Comparison of ENCODE assay signal across 8 cellular contexts in the genomic region with DNA sequence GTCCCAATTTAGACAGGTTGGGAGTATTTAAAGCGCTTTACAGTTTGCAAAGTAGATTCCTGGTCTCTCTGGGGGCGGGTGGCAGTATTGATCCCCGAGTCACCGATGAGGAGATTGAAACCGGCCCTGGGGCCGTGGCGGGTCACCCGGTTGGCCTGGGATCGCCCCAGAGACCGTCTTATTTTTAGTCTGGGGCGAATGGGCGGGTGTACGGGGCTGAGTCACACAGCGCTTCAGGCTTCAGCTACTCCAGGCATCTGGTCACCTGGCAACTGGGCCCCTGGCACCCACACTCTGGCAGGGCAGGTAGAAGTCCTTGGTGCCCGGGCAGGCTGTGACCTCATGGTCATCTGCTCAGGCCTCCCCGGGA. TPM values are rescaled to one million over a fixed set of nuclear protein-coding genes. Genes with fewer than 3 reads are reported as not detected.
DNase-seq lines count a peak whose midpoint lies in the region; ATAC-seq and TF ChIP-seq lines count a peak whose summit lies in the region.

No MANE protein-coding gene starts in this region.

- no peak for ATAC-seq in HG03469 (IDR thresholded peaks at IDR 0.05; ENCODE audit: unreplicated experiment)

- peaks cover 10% of the 10 kb centered on the region for H3K36me3 Mint-ChIP-seq in osteocyte (ENCODE audit: unreplicated experiment)

- H3K27me3 Mint-ChIP-seq in osteocyte (ENCODE audit: unreplicated experiment) = no peaks in the 10 kb centered on the region

- peaks cover 35% of the 10 kb centered on the region for H3K4me1 Mint-ChIP-seq in osteocyte (ENCODE audit: unreplicated experiment)

- H3K9me3 Mint-ChIP-seq in osteocyte (ENCODE audit: unreplicated experiment) = no peaks in the 10 kb centered on the region

- intact Hi-C loops in head of caudate nucleus (cut with DNase I) = no loop called here

- peak overlapping the region; percentile 67 for H3K27ac Mint-ChIP-seq in osteocyte (ENCODE audit: unreplicated experiment)

- peak overlapping the region; percentile 78 for H3K4me3 Mint-ChIP-seq in osteocyte (ENCODE audit: unreplicated experiment)

- DNase-seq in activated gamma-delta T cell treated with Interleukin-2 at 50 U/mL for 16 hours (peak; percentile 29), activated gamma-delta T cell (lab: John Stamatoyannopoulos, UW) (no peak), LoVo (ENCODE audit: low spot score) (peak; percentile 72), head of caudate nucleus (peak in 24 of 42 donors; percentile 14 to 76 (median 38)), osteocyte (ENCODE audit: extremely low spot score, unreplicated experiment) (no peak), Ammon's horn (ENCODE audit: low spot score) (no peak)
- peak; percentile 29 for DNase-seq in activated naive CD4-positive, alpha-beta T cell treated with anti-CD3 and anti-CD28 coated beads, Interleukin-2, amount 50 U/mL, for 16 hours

- no peak for TF ChIP-seq CTCF in osteocyte (IDR thresholded peaks at IDR 0.05)

RNA-seq across cellular contexts. Expression of gene MIEF2, which starts 0.7 kb away (rescaled TPM):
- 10.8 and 15.3 TPM in 2 replicates for total RNA-seq in osteocyte

RNA-seq across cellular contexts. Expression of gene FLII, which starts 2.6 kb away (rescaled TPM):
- total RNA-seq in osteocyte = 212 and 214 TPM in 2 replicates

RNA-seq across cellular contexts. Expression of gene LLGL1, which starts 35.7 kb away (rescaled TPM):
- 43.7 and 45.0 TPM in 2 replicates for total RNA-seq in osteocyte

RNA-seq across cellular contexts. Expression of gene TOP3A, which starts 53.7 kb away (rescaled TPM):
- total RNA-seq in osteocyte = 41.5 and 44.8 TPM in 2 replicates

RNA-seq across cellular contexts. Expression of gene SMCR8, which starts 54.0 kb away (rescaled TPM):
- 19.8 and 21.2 TPM in 2 replicates for total RNA-seq in osteocyte

Comparison
In these comparisons a context has a peak if more than half of its experiments do, and no peak if none do; other contexts are left out.
1. DNase-seq: peak in activated gamma-delta T cell treated with Interleukin-2 at 50 U/mL for 16 hours (single experiment), LoVo (single experiment), activated naive CD4-positive, alpha-beta T cell treated with anti-CD3 and anti-CD28 coated beads, Interleukin-2, amount 50 U/mL, for 16 hours (single experiment) and head of caudate nucleus (24 of 42); none in activated gamma-delta T cell (single experiment), osteocyte (single experiment) and Ammon's horn (single experiment).